Comparison of ENCODE assay signal across 7 cellular contexts in the genomic region with DNA sequence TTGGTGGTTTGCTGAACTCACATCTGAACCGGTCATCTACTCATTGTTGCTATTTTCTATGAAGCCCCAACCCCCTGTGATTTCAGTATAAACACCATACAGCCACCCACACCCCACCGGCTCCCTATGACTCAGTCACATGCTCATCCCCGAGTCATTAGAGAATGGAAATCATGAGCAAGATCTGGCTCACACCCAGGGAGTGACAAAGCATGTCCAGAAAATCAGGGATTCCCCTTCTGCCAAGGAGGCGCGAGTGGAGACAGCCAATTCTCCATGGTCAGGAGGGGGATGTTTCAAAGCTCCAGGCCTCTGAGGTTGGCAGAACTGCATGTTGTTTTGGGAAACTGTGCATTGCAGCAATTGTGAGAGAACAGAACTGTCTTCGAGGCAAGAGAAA.
DNase-seq lines count a peak whose midpoint lies in the region; ATAC-seq and TF ChIP-seq lines count a peak whose summit lies in the region.

No MANE protein-coding gene starts in this region.

- H3K27ac ChIP-seq in HEK293 (ENCODE audit: extremely low read depth, low read depth, low read length) (no peak overlapping the region), right atrium auricular region (peak overlapping the region; percentile 62 to 66), stomach smooth muscle (ENCODE audit: low read length) (peak overlapping the region; percentile 18), GM23338 (ENCODE audit: low read depth) (no peak overlapping the region)

- no peak overlapping the region for H3K4me2 ChIP-seq in GM23338

- H3K27ac Mint-ChIP-seq in GM23338, result no peak overlapping the region

- no peak overlapping the region for H3K4me3 Mint-ChIP-seq in GM23338

- TF ChIP-seq CTCF in HEK293 (tag by site-specific recombination; IDR thresholded peaks at IDR 0.05) (no peak), right atrium auricular region (IDR thresholded peaks at IDR 0.05) (no peak), GM23338 (conservative IDR thresholded peaks at IDR 0.05; ENCODE audit: low read depth in 2 of 2) (no peak)

- no peaks in the 10 kb centered on the region for H3K27me3 Mint-ChIP-seq in GM23338 (ENCODE audit: insufficient read depth, low read depth, poor library complexity)

- H3K9ac ChIP-seq in adipocyte (ENCODE audit: low read length) (peak overlapping the region; percentile 63), stomach smooth muscle (ENCODE audit: low read length in 2 of 2) (no peak overlapping the region)

- CTCF ChIA-PET in HEK293 (lab: Yijun Ruan, JAX), result interaction anchor here (0.6 kb wide), 1 partner anchor 42 kb away, joined by 3 read pairs; no protein-coding TSS in a partner anchor

- peaks cover 23% of the 10 kb centered on the region for H3K4me1 Mint-ChIP-seq in GM23338

- H4K20me1 ChIP-seq in GM23338 (replicated peaks; ENCODE audit: insufficient read depth), result no peaks in the 10 kb centered on the region

- DNase-seq in adipocyte (ENCODE audit: low read depth), result peak; percentile 97
- peak; percentile 95 for DNase-seq in right atrium auricular region (ENCODE audit: low spot score)
- DNase-seq in GM23338 (ENCODE audit: low spot score), result no peak
- DNase-seq in middle frontal gyrus (ENCODE audit: extremely low spot score, low spot score), result no peak
- no peak for DNase-seq in T-helper 9 cell

- peaks cover 7% of the 10 kb centered on the region; the same call in 2 of the 3 replicates for H3K36me3 Mint-ChIP-seq in GM23338 (ENCODE audit: low read depth)

- H3F3A ChIP-seq in GM23338 (replicated peaks; ENCODE audit: low read depth), result no peaks in the 10 kb centered on the region

- H3K36me3 ChIP-seq in HEK293 (ENCODE audit: control insufficient read depth in 2 of 2, insufficient read depth in 1 of 2, low read length in 2 of 2), result no peaks in the 10 kb centered on the region
- no peaks in the 10 kb centered on the region for H3K36me3 ChIP-seq in adipocyte (ENCODE audit: control insufficient read depth, insufficient read depth, low read length, severe bottlenecking)
- no peaks in the 10 kb centered on the region for H3K36me3 ChIP-seq in right atrium auricular region
- no peaks in the 10 kb centered on the region for H3K36me3 ChIP-seq in stomach smooth muscle (ENCODE audit: control insufficient read depth in 2 of 2, insufficient read depth in 2 of 2, low read length in 2 of 2)
- H3K36me3 ChIP-seq in GM23338 (ENCODE audit: insufficient read depth), result no peaks in the 10 kb centered on the region

- no peaks in the 10 kb centered on the region for H3K4me1 ChIP-seq in HEK293 (ENCODE audit: control insufficient read depth, insufficient read depth, low read length)
- peaks cover 37% of the 10 kb centered on the region for H3K4me1 ChIP-seq in adipocyte (ENCODE audit: control insufficient read depth, insufficient read depth, low read length)
- H3K4me1 ChIP-seq in right atrium auricular region, result peaks cover 0 to 19% of the 10 kb centered on the region in 2 donors
- peaks cover under 1% of the 10 kb centered on the region for H3K4me1 ChIP-seq in stomach smooth muscle (ENCODE audit: control insufficient read depth, insufficient read depth, low read length)
- H3K4me1 ChIP-seq in GM23338 (ENCODE audit: insufficient read depth), result peaks cover 9% of the 10 kb centered on the region; the same call in 1 of the 2 replicates

- H3K9me3 ChIP-seq in HEK293 (ENCODE audit: control insufficient read depth, insufficient read depth, low read depth, low read length), result no peaks in the 10 kb centered on the region
- H3K9me3 ChIP-seq in adipocyte (ENCODE audit: control insufficient read depth, low read length), result peaks cover 2% of the 10 kb centered on the region
- peaks cover 0 to 16% of the 10 kb centered on the region in 2 donors for H3K9me3 ChIP-seq in right atrium auricular region
- H3K9me3 ChIP-seq in stomach smooth muscle (ENCODE audit: control insufficient read depth in 2 of 2, low read length in 2 of 2), result peaks cover 0 to 2% of the 10 kb centered on the region in 2 donors

- no peak overlapping the region for H3K4me3 ChIP-seq in HEK293 (ENCODE audit: low read depth, low read length)
- H3K4me3 ChIP-seq in adipocyte (ENCODE audit: low read length), result no peak overlapping the region
- no peak overlapping the region for H3K4me3 ChIP-seq in right atrium auricular region
- no peak overlapping the region for H3K4me3 ChIP-seq in stomach smooth muscle (ENCODE audit: low read length in 2 of 2)
- no peak overlapping the region for H3K4me3 ChIP-seq in GM23338

- H2AFZ ChIP-seq in GM23338, result no peak overlapping the region

- H3K27me3 ChIP-seq in adipocyte (replicated peaks; ENCODE audit: control insufficient read depth, insufficient read depth, low read length) (no peaks in the 10 kb centered on the region), right atrium auricular region (no peaks in the 10 kb centered on the region), stomach smooth muscle (ENCODE audit: control insufficient read depth in 1 of 2, insufficient read depth in 2 of 2, low read length in 2 of 2) (no peaks in the 10 kb centered on the region), GM23338 (ENCODE audit: insufficient read depth) (no peaks in the 10 kb centered on the region)

- H3K9me2 ChIP-seq in GM23338 (ENCODE audit: insufficient read depth), result peaks cover 4% of the 10 kb centered on the region; the same call in 1 of the 2 replicates

- peaks cover 13% of the 10 kb centered on the region for H3K9me3 Mint-ChIP-seq in GM23338

- no peak for ATAC-seq in GM23338

- H3K79me2 ChIP-seq in GM23338 (replicated peaks; ENCODE audit: insufficient read depth), result no peaks in the 10 kb centered on the region

- POLR2A ChIA-PET in HEK293 (lab: Yijun Ruan, JAX), result no interaction called here

TF ChIP-seq in HEK293, 187 proteins besides CTCF, POLR2A, EP300 and RAD21 (continues in another document):
- peak; percentile 34; the same call in 1 of the 2 replicates for TF ChIP-seq ZIC2 (tag by site-specific recombination; IDR thresholded peaks at IDR 0.05)
- TF ChIP-seq ZNF24 (tag by site-specific recombination; IDR thresholded peaks at IDR 0.05), result 0 out of 2 replicates have a peak, but pooled peaks have one; percentile 18
- TF ChIP-seq, protein P1, sequence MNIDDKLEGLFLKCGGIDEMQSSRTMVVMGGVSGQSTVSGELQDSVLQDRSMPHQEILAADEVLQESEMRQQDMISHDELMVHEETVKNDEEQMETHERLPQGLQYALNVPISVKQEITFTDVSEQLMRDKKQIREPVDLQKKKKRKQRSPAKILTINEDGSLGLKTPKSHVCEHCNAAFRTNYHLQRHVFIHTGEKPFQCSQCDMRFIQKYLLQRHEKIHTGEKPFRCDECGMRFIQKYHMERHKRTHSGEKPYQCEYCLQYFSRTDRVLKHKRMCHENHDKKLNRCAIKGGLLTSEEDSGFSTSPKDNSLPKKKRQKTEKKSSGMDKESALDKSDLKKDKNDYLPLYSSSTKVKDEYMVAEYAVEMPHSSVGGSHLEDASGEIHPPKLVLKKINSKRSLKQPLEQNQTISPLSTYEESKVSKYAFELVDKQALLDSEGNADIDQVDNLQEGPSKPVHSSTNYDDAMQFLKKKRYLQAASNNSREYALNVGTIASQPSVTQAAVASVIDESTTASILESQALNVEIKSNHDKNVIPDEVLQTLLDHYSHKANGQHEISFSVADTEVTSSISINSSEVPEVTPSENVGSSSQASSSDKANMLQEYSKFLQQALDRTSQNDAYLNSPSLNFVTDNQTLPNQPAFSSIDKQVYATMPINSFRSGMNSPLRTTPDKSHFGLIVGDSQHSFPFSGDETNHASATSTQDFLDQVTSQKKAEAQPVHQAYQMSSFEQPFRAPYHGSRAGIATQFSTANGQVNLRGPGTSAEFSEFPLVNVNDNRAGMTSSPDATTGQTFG (tag by site-specific recombination; IDR thresholded peaks at IDR 0.05; ENCODE audit: borderline replicate concordance), result no peak
- 0 out of 2 replicates have a peak, but pooled peaks have one; percentile 36 for TF ChIP-seq ZFP37 (tag by site-specific recombination; IDR thresholded peaks at IDR 0.05)
- TF ChIP-seq ZNF501 (tag by site-specific recombination; IDR thresholded peaks at IDR 0.05), result 0 out of 2 replicates have a peak, but pooled peaks have one; percentile 38
- TF ChIP-seq ZNF558 (tag by site-specific recombination; IDR thresholded peaks at IDR 0.05), result 0 out of 2 replicates have a peak, but pooled peaks have one; percentile 34

TF ChIP-seq in GM23338, 12 proteins besides CTCF, POLR2A, EP300 and RAD21:
- TF ChIP-seq STAT1 (IDR thresholded peaks at IDR 0.05; ENCODE audit: unreplicated experiment) (no peak), JUNB (IDR thresholded peaks at IDR 0.05; ENCODE audit: unreplicated experiment) (no peak)
TF ChIP-seq in GM23338: peak in this region for 0.

Comparison
In these comparisons a context has a peak if more than half of its experiments do, and no peak if none do; other contexts are left out.
1. H3K27ac ChIP-seq: peak in right atrium auricular region (2 of 2) and stomach smooth muscle (single experiment); none in HEK293 (single experiment) and GM23338 (single experiment).
2. DNase-seq: peak in adipocyte (single experiment) and right atrium auricular region (single experiment); none in GM23338 (single experiment), middle frontal gyrus (single experiment) and T-helper 9 cell (single experiment).